ENCODE assay signal across 31 cellular contexts in genomic region chr5:122721127-122721526, GRCh38.
"Had no signal": no experiment of that assay in that cellular context is flagged by ENCODE, and none has a peak within 500 bp of the region (broad histone marks: within the 10 kb centered on the region; RNA-seq: fewer than 3 reads in every experiment).

No MANE protein-coding gene starts in this region.

- DNase-seq: activated CD4-positive, alpha-beta T cell treated with anti-CD3 and anti-CD28 coated beads for 4 hours; activated CD4-positive, alpha-beta T cell treated with anti-CD3 and anti-CD28 coated beads, Interleukin-2, amount 50 U/mL, for 1 hour; activated CD4-positive, alpha-beta T cell treated with anti-CD3 and anti-CD28 coated beads, Interleukin-2, amount 50 U/mL, for 48 hours; activated CD4-positive, CD25-positive, alpha-beta regulatory T cell; activated CD4-positive, CD25-positive, alpha-beta regulatory T cell treated with anti-CD3 and anti-CD28 coated beads, Interleukin-2, amount 50 U/mL, for 72 hours; activated CD8-positive, alpha-beta memory T cell treated with anti-CD3 and anti-CD28 coated beads for 24 hours; activated CD8-positive, alpha-beta T cell treated with anti-CD3 and anti-CD28 coated beads for 36 hours; activated effector memory CD4-positive, alpha-beta T cell treated with anti-CD3 and anti-CD28 coated beads, Interleukin-2, amount 50 U/mL, for 16 hours; activated naive CD4-positive, alpha-beta T cell treated with anti-CD3 and anti-CD28 coated beads for 36 hours; activated naive CD8-positive, alpha-beta T cell treated with anti-CD3 and anti-CD28 coated beads for 36 hours; activated naive CD8-positive, alpha-beta T cell treated with anti-CD3 and anti-CD28 coated beads, Interleukin-2, amount 50 U/mL, for 24 hours; activated T-cell treated with anti-CD3 and anti-CD28 coated beads, Interleukin-2, amount 50 U/mL, for 4 hours; adrenal gland; amygdala; aorta; body of pancreas; caudate nucleus; cortex of kidney; dermis blood vessel endothelial cell; effector CD8-positive, alpha-beta T cell; esophagus squamous epithelium; head of caudate nucleus; T-helper 2 cell had no signal

- H3K27ac ChIP-seq: adrenal gland, body of pancreas, epithelial cell of prostate, esophagus squamous epithelium had no signal

- H3K4me3 Mint-ChIP-seq: activated CD8-positive, alpha-beta T cell treated with anti-CD3 and anti-CD28 coated beads for 36 hours; activated naive CD4-positive, alpha-beta T cell treated with anti-CD3 and anti-CD28 coated beads for 36 hours; activated naive CD4-positive, alpha-beta T cell treated with anti-CD3 and anti-CD28 coated beads, Interleukin-2, amount 50 U/mL, for 24 hours; activated naive CD8-positive, alpha-beta T cell treated with anti-CD3 and anti-CD28 coated beads for 36 hours; activated naive CD8-positive, alpha-beta T cell treated with anti-CD3 and anti-CD28 coated beads, Interleukin-2, amount 50 U/mL, for 24 hours; activated T-cell treated with anti-CD3 and anti-CD28 coated beads, Interleukin-2, amount 50 U/mL, for 4 hours; activated T-helper 1 cell treated with anti-CD3 and anti-CD28 coated beads, Interleukin-12 subunit alpha, Interleukin-12 subunit beta, Interleukin-2, Interleukin-4 antibody, amounts not matched to agents 30 ng/mL and 10 ng/mL and 1 ng/mL, durations not matched to agents 14 hours and 24 hours and 36 hours had no signal

- H3K36me3 ChIP-seq: adrenal gland, esophagus squamous epithelium had no signal

- ATAC-seq: activated CD8-positive, alpha-beta T cell treated with anti-CD3 and anti-CD28 coated beads for 36 hours; activated naive CD8-positive, alpha-beta T cell treated with anti-CD3 and anti-CD28 coated beads, Interleukin-2, amount 50 U/mL, for 24 hours; activated T-cell treated with anti-CD3 and anti-CD28 coated beads, Interleukin-2, amount 50 U/mL, for 4 hours; body of pancreas had no signal

- H3K9me3 ChIP-seq: adrenal gland, body of pancreas, esophagus squamous epithelium had no signal

- H3K27ac Mint-ChIP-seq: activated CD8-positive, alpha-beta T cell treated with anti-CD3 and anti-CD28 coated beads for 36 hours; activated naive CD4-positive, alpha-beta T cell treated with anti-CD3 and anti-CD28 coated beads for 36 hours; activated naive CD4-positive, alpha-beta T cell treated with anti-CD3 and anti-CD28 coated beads, Interleukin-2, amount 50 U/mL, for 24 hours; activated naive CD8-positive, alpha-beta T cell treated with anti-CD3 and anti-CD28 coated beads for 36 hours; activated naive CD8-positive, alpha-beta T cell treated with anti-CD3 and anti-CD28 coated beads, Interleukin-2, amount 50 U/mL, for 24 hours; activated T-helper 1 cell treated with anti-CD3 and anti-CD28 coated beads, Interleukin-12 subunit alpha, Interleukin-12 subunit beta, Interleukin-2, Interleukin-4 antibody, amounts not matched to agents 30 ng/mL and 10 ng/mL and 1 ng/mL, durations not matched to agents 14 hours and 24 hours and 36 hours; activated T-helper 2 cell treated with anti-CD3 and anti-CD28 coated beads, Interferon-gamma antibody, Interleukin-2, Interleukin-4, amounts not matched to agents 10 μg/mL and 5 μg/mL and 100 μg/mL, durations not matched to agents 14 hours and 24 hours and 36 hours had no signal

- H3K4me3 ChIP-seq: adrenal gland, body of pancreas, esophagus squamous epithelium had no signal

- H3K4me1 Mint-ChIP-seq: activated naive CD4-positive, alpha-beta T cell treated with anti-CD3 and anti-CD28 coated beads, Interleukin-2, amount 50 U/mL, for 24 hours had no signal

- H3K4me1 ChIP-seq: adrenal gland, body of pancreas had no signal

- H3K36me3 Mint-ChIP-seq: activated naive CD4-positive, alpha-beta T cell treated with anti-CD3 and anti-CD28 coated beads, Interleukin-2, amount 50 U/mL, for 24 hours; activated naive CD8-positive, alpha-beta T cell treated with anti-CD3 and anti-CD28 coated beads for 36 hours had no signal

- H3K27me3 ChIP-seq: adrenal gland, body of pancreas, esophagus squamous epithelium had no signal

- H3K9me3 Mint-ChIP-seq: activated CD8-positive, alpha-beta T cell treated with anti-CD3 and anti-CD28 coated beads for 36 hours; activated naive CD4-positive, alpha-beta T cell treated with anti-CD3 and anti-CD28 coated beads for 36 hours; activated naive CD4-positive, alpha-beta T cell treated with anti-CD3 and anti-CD28 coated beads, Interleukin-2, amount 50 U/mL, for 24 hours; activated naive CD8-positive, alpha-beta T cell treated with anti-CD3 and anti-CD28 coated beads for 36 hours; activated naive CD8-positive, alpha-beta T cell treated with anti-CD3 and anti-CD28 coated beads, Interleukin-2, amount 50 U/mL, for 24 hours; activated T-cell treated with anti-CD3 and anti-CD28 coated beads, Interleukin-2, amount 50 U/mL, for 4 hours; activated T-helper 1 cell treated with anti-CD3 and anti-CD28 coated beads, Interleukin-12 subunit alpha, Interleukin-12 subunit beta, Interleukin-2, Interleukin-4 antibody, amounts not matched to agents 30 ng/mL and 10 ng/mL and 1 ng/mL, durations not matched to agents 14 hours and 24 hours and 36 hours; activated T-helper 2 cell treated with anti-CD3 and anti-CD28 coated beads, Interferon-gamma antibody, Interleukin-2, Interleukin-4, amounts not matched to agents 10 μg/mL and 5 μg/mL and 100 μg/mL, durations not matched to agents 14 hours and 24 hours and 36 hours had no signal

- FAIRE-seq: colon, endometrium, endothelial cell of umbilical vein, frontal cortex had no signal
